Comparison of ENCODE assay signal across 11 cellular contexts in genomic region chr9:38380872-38381534, GRCh38. TPM values are rescaled to one million over a fixed set of nuclear protein-coding genes. Genes with fewer than 3 reads are reported as not detected.
DNase-seq lines count a peak whose midpoint lies in the region; ATAC-seq and TF ChIP-seq lines count a peak whose summit lies in the region.
"Had no signal": no experiment of that assay in that cellular context is flagged by ENCODE, and none has a peak within 500 bp of the region (broad histone marks: within the 10 kb centered on the region; RNA-seq: fewer than 3 reads in every experiment).

No MANE protein-coding gene starts in this region.

- no peaks in the 10 kb centered on the region for H3K36me3 ChIP-seq in esophagus squamous epithelium
- H3K36me3 ChIP-seq: neutrophil had no signal

- peaks cover 25% of the 10 kb centered on the region for H3K4me1 Mint-ChIP-seq in osteocyte (ENCODE audit: unreplicated experiment)
- H3K4me1 Mint-ChIP-seq in activated CD4-positive, alpha-beta T cell treated with anti-CD3 and anti-CD28 coated beads, Interleukin-2, amount 10 ng/mL, durations not matched to agents 24 days and 14 days: no peaks in the 10 kb centered on the region

- H3K9me3 Mint-ChIP-seq in osteocyte (ENCODE audit: unreplicated experiment): peaks cover 5% of the 10 kb centered on the region
- H3K9me3 Mint-ChIP-seq in activated CD4-positive, alpha-beta T cell treated with anti-CD3 and anti-CD28 coated beads, Interleukin-2, amount 10 ng/mL, durations not matched to agents 24 days and 14 days: no peaks in the 10 kb centered on the region

- peaks cover 0 to 10% (median 0%) of the 10 kb centered on the region in 3 donors for H3K9me3 ChIP-seq in esophagus squamous epithelium
- H3K9me3 ChIP-seq: neutrophil had no signal

- peak overlapping the region in 3 of 4 donors; percentile 21 to 50 (median 47) for H3K27ac ChIP-seq in esophagus squamous epithelium
- H3K27ac ChIP-seq: neutrophil had no signal

- peak overlapping the region; percentile 0 for H3K27ac Mint-ChIP-seq in osteocyte (ENCODE audit: unreplicated experiment)
- no peak overlapping the region for H3K27ac Mint-ChIP-seq in activated CD4-positive, alpha-beta T cell treated with anti-CD3 and anti-CD28 coated beads, Interleukin-2, amount 10 ng/mL, durations not matched to agents 24 days and 14 days

- H3K4me1 ChIP-seq in esophagus squamous epithelium: peaks cover 0 to 7% (median 0%) of the 10 kb centered on the region in 3 donors

- H3K4me3 Mint-ChIP-seq in osteocyte (ENCODE audit: unreplicated experiment): no peak overlapping the region
- H3K4me3 Mint-ChIP-seq in activated CD4-positive, alpha-beta T cell treated with anti-CD3 and anti-CD28 coated beads, Interleukin-2, amount 10 ng/mL, durations not matched to agents 24 days and 14 days: no peak overlapping the region

- ATAC-seq in HG03280 (IDR thresholded peaks at IDR 0.05; ENCODE audit: unreplicated experiment): no peak

- intact Hi-C loops in esophagus squamous epithelium (cut with DNase I): no loop called here
- intact Hi-C loops in activated CD4-positive, alpha-beta T cell treated with anti-CD3 and anti-CD28 coated beads, Interleukin-2, amount 10 ng/mL, durations not matched to agents 24 days and 14 days (cut with micrococcal nuclease): no loop called here

- WGBS in esophagus squamous epithelium, 2 donors: 54 to 61% methylated on average over 5 to 7 of the region's 8 CpGs

- no peak for TF ChIP-seq POLR2A in esophagus squamous epithelium (IDR thresholded peaks at IDR 0.05)

- no peaks in the 10 kb centered on the region for H3K36me3 Mint-ChIP-seq in osteocyte (ENCODE audit: unreplicated experiment)
- no peaks in the 10 kb centered on the region for H3K36me3 Mint-ChIP-seq in activated CD4-positive, alpha-beta T cell treated with anti-CD3 and anti-CD28 coated beads, Interleukin-2, amount 10 ng/mL, durations not matched to agents 24 days and 14 days (ENCODE audit: low read depth)

- H3K27me3 ChIP-seq in esophagus squamous epithelium: no peaks in the 10 kb centered on the region
- H3K27me3 ChIP-seq: neutrophil had no signal

- no peak overlapping the region for H3K4me3 ChIP-seq in esophagus squamous epithelium

- TF ChIP-seq CTCF in esophagus squamous epithelium (IDR thresholded peaks at IDR 0.05) (no peak), osteocyte (IDR thresholded peaks at IDR 0.05) (no peak)

- DNase-seq in ELF-1 (ENCODE audit: low read depth, low spot score) (peak; percentile 87), NCI-H526 treated with DMSO at 0.1 percent for 48 hours (lab: John Stamatoyannopoulos, UW) (peak; percentile 17), esophagus squamous epithelium (lab: John Stamatoyannopoulos, UW) (no peak), osteocyte (ENCODE audit: extremely low spot score, unreplicated experiment) (no peak), NCI-H524 treated with DMSO at 0.1 percent for 48 hours (lab: John Stamatoyannopoulos, UW) (no peak)
- no peak for DNase-seq in activated CD4-positive, alpha-beta T cell treated with anti-CD3 and anti-CD28 coated beads, Interleukin-2, amount 10 ng/mL, durations not matched to agents 24 days and 14 days
- DNase-seq in stimulated activated CD4-positive, alpha-beta T cell treated with anti-CD3 and anti-CD28 coated beads, Interleukin-4, amount 100 ng/mL, for 1 hour: no peak
- DNase-seq: activated CD4-positive, alpha-beta T cell treated with anti-CD3 and anti-CD28 coated beads, Interleukin-2, amount 50 U/mL, for 1 hour had no signal

- no peaks in the 10 kb centered on the region for H3K27me3 Mint-ChIP-seq in osteocyte (ENCODE audit: unreplicated experiment)
- H3K27me3 Mint-ChIP-seq in activated CD4-positive, alpha-beta T cell treated with anti-CD3 and anti-CD28 coated beads, Interleukin-2, amount 10 ng/mL, durations not matched to agents 24 days and 14 days: peaks cover 2% of the 10 kb centered on the region

RNA-seq across cellular contexts. Expression of gene ALDH1B1, which starts 11.5 kb away (rescaled TPM):
- total RNA-seq in esophagus squamous epithelium (10 to 100 TPM in 2 of 4 donors, 1 to 10 TPM in 2; 1.6 to 23.7 (median 7.7) TPM), osteocyte (10.5 and 10.7 TPM in 2 replicates)
- total RNA-seq in activated CD4-positive, alpha-beta T cell treated with anti-CD3 and anti-CD28 coated beads, Interleukin-2, amount 10 ng/mL, durations not matched to agents 24 days and 14 days: 35.2 and 36.5 TPM in 2 replicates

RNA-seq across cellular contexts. Expression of gene IGFBPL1, which starts 43.3 kb away (rescaled TPM):
- total RNA-seq in esophagus squamous epithelium (not detected), osteocyte (1.7 and 2.8 TPM in 2 replicates)
- total RNA-seq in activated CD4-positive, alpha-beta T cell treated with anti-CD3 and anti-CD28 coated beads, Interleukin-2, amount 10 ng/mL, durations not matched to agents 24 days and 14 days: not detected in 2 replicates
- total RNA-seq: OCI-LY7 had no signal

Comparison
In these comparisons a context has a peak if more than half of its experiments do, and no peak if none do; other contexts are left out.
1. DNase-seq: peak in ELF-1 (single experiment) and NCI-H526 treated with DMSO at 0.1 percent for 48 hours (single experiment); none in esophagus squamous epithelium (single experiment), osteocyte (single experiment), NCI-H524 treated with DMSO at 0.1 percent for 48 hours (single experiment), activated CD4-positive, alpha-beta T cell treated with anti-CD3 and anti-CD28 coated beads, Interleukin-2, amount 10 ng/mL, durations not matched to agents 24 days and 14 days (single experiment) and stimulated activated CD4-positive, alpha-beta T cell treated with anti-CD3 and anti-CD28 coated beads, Interleukin-4, amount 100 ng/mL, for 1 hour (single experiment).